Comparison of ENCODE assay signal across 21 cellular contexts in the genomic region with DNA sequence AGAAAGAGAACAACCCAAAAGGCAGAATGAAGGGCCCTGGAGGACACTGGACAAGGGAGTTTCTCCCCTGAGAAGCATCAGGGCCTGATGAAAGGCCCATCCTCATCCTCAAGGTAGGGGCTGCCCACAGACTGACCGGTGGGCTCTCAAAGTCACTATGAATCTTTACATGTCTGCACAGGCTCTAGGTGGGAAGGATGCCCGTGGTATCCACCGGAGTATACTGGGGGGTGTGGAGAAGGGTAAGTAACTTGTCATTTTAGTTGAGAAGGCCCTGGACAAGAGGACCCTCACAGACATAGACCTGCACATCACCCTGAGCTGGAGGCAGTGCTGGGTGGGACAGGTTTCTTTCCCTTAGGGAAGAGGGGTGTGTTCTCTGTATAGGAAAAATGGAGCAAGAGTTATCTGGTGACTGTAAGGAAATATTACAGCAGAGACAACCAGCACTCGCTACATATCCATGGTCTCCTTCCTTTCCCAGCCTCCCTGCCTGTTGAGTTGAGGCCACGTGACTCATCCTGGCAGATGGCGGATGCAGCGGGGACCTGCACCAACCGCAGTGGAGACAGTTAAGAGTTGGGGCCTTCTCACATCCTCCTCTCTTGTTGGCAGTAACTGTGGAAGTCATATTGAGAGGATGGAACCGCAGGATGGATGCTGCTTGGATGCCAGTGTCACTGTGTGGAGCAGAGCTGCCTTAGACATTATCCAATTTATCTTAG. TPM values are rescaled to one million over a fixed set of nuclear protein-coding genes. Genes with fewer than 3 reads are reported as not detected.
"Had no signal": no experiment of that assay in that cellular context is flagged by ENCODE, and none has a peak within 500 bp of the region (broad histone marks: within the 10 kb centered on the region; RNA-seq: fewer than 3 reads in every experiment).

No MANE protein-coding gene starts in this region.

- H3K4me3 ChIP-seq: cardiac muscle cell, hepatocyte, mucosa of descending colon, thyroid gland, uterus had no signal

- H3K36me3 ChIP-seq: cardiac muscle cell, thyroid gland, uterus, WERI-Rb-1 had no signal

- H3K27ac ChIP-seq: cardiac muscle cell, hepatocyte, thyroid gland, uterus, WERI-Rb-1 had no signal

- H3K4me1 ChIP-seq: thyroid gland, uterus had no signal

- H3K9me3 ChIP-seq: mucosa of descending colon, SK-N-SH, thyroid gland, uterus had no signal

- ATAC-seq: activated T-cell treated with anti-CD3 and anti-CD28 coated beads, Interleukin-2, amount 50 U/mL, for 4 hours; mucosa of descending colon; stimulated activated naive CD8-positive, alpha-beta T cell treated with anti-CD3 and anti-CD28 coated beads, Interleukin-15, Interleukin-2, amounts not matched to agents 100 U/mL and 50 U/mL, for 24 hours had no signal

- DNase-seq: activated CD4-positive, alpha-beta T cell treated with anti-CD3 and anti-CD28 coated beads for 1 hour; activated naive CD4-positive, alpha-beta T cell treated with anti-CD3 and anti-CD28 coated beads for 36 hours; activated naive CD8-positive, alpha-beta T cell treated with anti-CD3 and anti-CD28 coated beads, Interleukin-2, amount 10 ng/mL, durations not matched to agents 7 days and 5 days; activated T-cell treated with anti-CD3 and anti-CD28 coated beads, Interleukin-2, amount 50 U/mL, for 4 hours; amniotic stem cell; effector CD8-positive, alpha-beta T cell; glutamatergic neuron; immature natural killer cell; kidney glomerular epithelial cell; occipital lobe; SK-N-SH; stimulated activated CD4-positive, alpha-beta T cell treated with anti-CD3 and anti-CD28 coated beads, Interleukin-12 subunit alpha, Interleukin-12 subunit beta, amount 100 ng/mL, for 4 hours; stimulated activated CD4-positive, alpha-beta T cell treated with anti-CD3 and anti-CD28 coated beads, Interleukin-4, amount 100 ng/mL, for 4 hours; stimulated activated naive CD8-positive, alpha-beta T cell treated with anti-CD3 and anti-CD28 coated beads, Interleukin-15, Interleukin-2, amounts not matched to agents 100 U/mL and 50 U/mL, for 24 hours; thyroid gland; uterus; WERI-Rb-1 had no signal

- H3K27me3 ChIP-seq: cardiac muscle cell, hepatocyte, thyroid gland, uterus had no signal

RNA-seq across cellular contexts. Expression of a gene that starts 45.6 kb away (rescaled TPM):
- total RNA-seq: activated naive CD4-positive, alpha-beta T cell treated with anti-CD3 and anti-CD28 coated beads for 36 hours; activated naive CD8-positive, alpha-beta T cell treated with anti-CD3 and anti-CD28 coated beads, Interleukin-2, amount 10 ng/mL, durations not matched to agents 7 days and 5 days; activated T-helper 2 cell treated with anti-CD3 and anti-CD28 coated beads, Interferon-gamma antibody, Interleukin-2, Interleukin-4, amounts not matched to agents 10 μg/mL and 5 μg/mL and 100 μg/mL, durations not matched to agents 14 hours and 24 hours and 36 hours had no signal
- polyA plus RNA-seq: immature natural killer cell had no signal
